ENCODE assay signal across 7 cellular contexts in genomic region chr6:15901141-15902115, GRCh38.
A peak's percentile ranks its signal among the peaks of the same experiment; 100 is the strongest.
DNase-seq lines count a peak whose midpoint lies in the region; ATAC-seq, FAIRE-seq and TF ChIP-seq lines count a peak whose summit lies in the region.

No MANE protein-coding gene starts in this region.

- peak; percentile 99 for DNase-seq in GM12878 (ENCODE audit: low read depth, low spot score)
- DNase-seq in HCEC 1CT, result no peak
- DNase-seq in NCI-H526 treated with DMSO at 0.1 percent for 48 hours (lab: John Stamatoyannopoulos, UW), result no peak
- DNase-seq in left ventricle myocardium inferior, result no peak

- H4K20me1 ChIP-seq in Loucy (ENCODE audit: insufficient read depth, low read length, poor library complexity, severe bottlenecking), result no peaks in the 10 kb centered on the region
- H4K20me1 ChIP-seq in GM12878 (ENCODE audit: control insufficient read depth, insufficient read depth), result no peaks in the 10 kb centered on the region

- CTCF ChIA-PET in GM12878 (lab: Yijun Ruan, JAX), result interaction anchor here (0.7 to 3.7 kb wide), 34 partner anchors 8 to 304 kb away, joined by 3 to 56 read pairs (median 6); partner anchors contain the start of gene MYLIP

- FAIRE-seq in GM12878 (lab: Jason Lieb, UNC), result peak; percentile 96

- 2% methylated on average over 13 of the region's 13 CpGs for WGBS in GM12878 (ENCODE audit: insufficient coverage, insufficient replicate concordance, low lambda C conversion rate, missing lambda C conversion rate)

- H3K27me3 ChIP-seq in Loucy (ENCODE audit: insufficient read depth, low read length, poor library complexity, severe bottlenecking), result no peaks in the 10 kb centered on the region
- H3K27me3 ChIP-seq in GM12878 (replicated peaks in 1 of 2; ENCODE audit: control insufficient read depth in 2 of 2, insufficient read depth in 2 of 2, low read length in 1 of 2), result no peaks in the 10 kb centered on the region
- no peaks in the 10 kb centered on the region for H3K27me3 ChIP-seq in left ventricle myocardium inferior (ENCODE audit: low read depth)

- H3K9me2 ChIP-seq in Loucy (replicated peaks; ENCODE audit: low read depth, low read length), result no peaks in the 10 kb centered on the region

- SMC1A ChIA-PET in GM12878 (lab: Charles Lee; ENCODE audit: uncharacterized antibody, unreplicated experiment), result interaction anchor here (0.7 to 12.8 kb wide), 80 partner anchors 8 to 469 kb away, joined by 3 to 198 read pairs (median 5); partner anchors contain the start of gene MYLIP

- intact Hi-C loops in GM12878 (cut with micrococcal nuclease; ENCODE audit: unreplicated experiment), result loop anchor here (1.0 to 5.0 kb wide), 8 partner anchors 21 to 282 kb away; partner anchors contain the start of gene MYLIP
- intact Hi-C loops in left ventricle myocardium inferior (cut with micrococcal nuclease), result no loop called here

- peak; percentile 35; the same call in 1 of the 2 replicates for TF ChIP-seq RAD21 in GM12878 (IDR thresholded peaks at IDR 0.05; ENCODE audit: insufficient read depth, low read depth, low read length)

- peaks cover 5% of the 10 kb centered on the region; the same call in 1 of the 2 replicates for H3F3A ChIP-seq in Loucy (ENCODE audit: low read depth)

- peak overlapping the region; percentile 43 for H3K4me3 ChIP-seq in Loucy (ENCODE audit: low read length, poor library complexity, severe bottlenecking)
- H3K4me3 ChIP-seq in GM12878, result no peak overlapping the region; the same call in 1 of the 2 replicates
- no peak overlapping the region for H3K4me3 ChIP-seq in left ventricle myocardium inferior

- no peaks in the 10 kb centered on the region for H3K9me3 ChIP-seq in Loucy (ENCODE audit: insufficient read depth, low read depth, low read length)
- H3K9me3 ChIP-seq in GM12878 (replicated peaks; ENCODE audit: control insufficient read depth, insufficient read depth, low read length), result peaks cover 8% of the 10 kb centered on the region; the same call in 2 of the 3 replicates
- H3K9me3 ChIP-seq in left ventricle myocardium inferior (replicated peaks), result peaks cover 6% of the 10 kb centered on the region

- no peaks in the 10 kb centered on the region for H3K36me3 ChIP-seq in Loucy (ENCODE audit: insufficient read depth, low read length)
- no peaks in the 10 kb centered on the region for H3K36me3 ChIP-seq in GM12878 (ENCODE audit: control insufficient read depth in 2 of 2, insufficient read depth in 2 of 2, low read length in 1 of 2)
- no peaks in the 10 kb centered on the region for H3K36me3 ChIP-seq in left ventricle myocardium inferior

- peak overlapping the region; percentile 56 for H3K9ac ChIP-seq in Loucy (ENCODE audit: low read depth, low read length, poor library complexity, severe bottlenecking)
- H3K9ac ChIP-seq in GM12878 (ENCODE audit: control insufficient read depth, insufficient read depth, low read length), result peak overlapping the region; percentile 31

- H3K79me2 ChIP-seq in Loucy (ENCODE audit: insufficient read depth, low read length), result no peaks in the 10 kb centered on the region
- H3K79me2 ChIP-seq in GM12878 (ENCODE audit: control insufficient read depth, insufficient read depth, low read length), result no peaks in the 10 kb centered on the region

- H3K4me2 ChIP-seq in Loucy (ENCODE audit: low read depth, low read length, poor library complexity, severe bottlenecking) (peak overlapping the region; percentile 67), GM12878 (ENCODE audit: control insufficient read depth, insufficient read depth) (peak overlapping the region; percentile 90)

- RAD21 ChIA-PET in GM12878 (lab: Charles Lee; ENCODE audit: unreplicated experiment), result interaction anchor here (0.7 to 11.6 kb wide), 72 partner anchors 8 to 304 kb away, joined by 3 to 220 read pairs (median 6); partner anchors contain the start of gene MYLIP

- in situ Hi-C loops in GM12878 (cut with MboI), result no loop called here

- POLR2A ChIA-PET in GM12878 (lab: Charles Lee), result interaction anchor here (0.5 to 5.5 kb wide), 27 partner anchors 11 to 282 kb away, joined by 3 to 53 read pairs (median 5); partner anchors contain the start of gene MYLIP

- ATAC-seq in GM18867 (IDR thresholded peaks at IDR 0.05; ENCODE audit: unreplicated experiment) (peak; percentile 90), GM21723 (IDR thresholded peaks at IDR 0.05; ENCODE audit: unreplicated experiment) (peak; percentile 89), GM12878 (peak; percentile 90)

- H2AFZ ChIP-seq in Loucy (ENCODE audit: low read length) (peak overlapping the region; percentile 83), GM12878 (ENCODE audit: control insufficient read depth, low read depth, low read length) (peak overlapping the region; percentile 89)

- peak; percentile 97 to 99 for TF ChIP-seq EP300 in GM12878 (IDR thresholded peaks at IDR 0.05; ENCODE audit: borderline replicate concordance in 1 of 2, control insufficient read depth in 1 of 2, low read depth in 2 of 2, low read length in 2 of 2)

- BruUV-seq in GM12878 (replicated peaks; lab: Mats Ljungman, UMichigan), result no TSS peak

- no peak; the same call in none of the 2 replicates for TF ChIP-seq CTCF in Loucy (conservative IDR thresholded peaks at IDR 0.05; ENCODE audit: low read length)
- peak in 1 of 3 experiments; percentile 17; a peak in 1 of 6 replicates for TF ChIP-seq CTCF in GM12878 (IDR thresholded peaks at IDR 0.05 in 2 of 3, conservative IDR thresholded peaks at IDR 0.05 in 1 of 3; ENCODE audit: control insufficient read depth in 2 of 3, extremely low read depth in 1 of 3, insufficient read depth in 1 of 3, low read depth in 3 of 3, low read length in 3 of 3)
- no peak for TF ChIP-seq CTCF in left ventricle myocardium inferior (IDR thresholded peaks at IDR 0.05; ENCODE audit: borderline replicate concordance)

- H3K4me1 ChIP-seq in Loucy (ENCODE audit: insufficient read depth, low read length, poor library complexity, severe bottlenecking), result peaks cover 58% of the 10 kb centered on the region
- peaks cover 60% of the 10 kb centered on the region for H3K4me1 ChIP-seq in GM12878 (ENCODE audit: control insufficient read depth, insufficient read depth, low read length)
- H3K4me1 ChIP-seq in left ventricle myocardium inferior, result peaks cover 14% of the 10 kb centered on the region

- H3K27ac ChIP-seq in GM12878 (ENCODE audit: control insufficient read depth, insufficient read depth) (peak overlapping the region; percentile 96), left ventricle myocardium inferior (replicated peaks) (no peak overlapping the region)

- no peak for TF ChIP-seq POLR2A in GM12878 (IDR thresholded peaks at IDR 0.05; ENCODE audit: low read depth, low read length)

TF ChIP-seq in GM12878, 131 proteins besides CTCF, POLR2A, EP300 and RAD21 (continues in another document):
- peak in 1 of 2 experiments; percentile 59; a peak in 1 of 4 replicates for TF ChIP-seq SRF (IDR thresholded peaks at IDR 0.05; ENCODE audit: low read depth in 2 of 2, low read length in 2 of 2)
- TF ChIP-seq, protein P1, sequence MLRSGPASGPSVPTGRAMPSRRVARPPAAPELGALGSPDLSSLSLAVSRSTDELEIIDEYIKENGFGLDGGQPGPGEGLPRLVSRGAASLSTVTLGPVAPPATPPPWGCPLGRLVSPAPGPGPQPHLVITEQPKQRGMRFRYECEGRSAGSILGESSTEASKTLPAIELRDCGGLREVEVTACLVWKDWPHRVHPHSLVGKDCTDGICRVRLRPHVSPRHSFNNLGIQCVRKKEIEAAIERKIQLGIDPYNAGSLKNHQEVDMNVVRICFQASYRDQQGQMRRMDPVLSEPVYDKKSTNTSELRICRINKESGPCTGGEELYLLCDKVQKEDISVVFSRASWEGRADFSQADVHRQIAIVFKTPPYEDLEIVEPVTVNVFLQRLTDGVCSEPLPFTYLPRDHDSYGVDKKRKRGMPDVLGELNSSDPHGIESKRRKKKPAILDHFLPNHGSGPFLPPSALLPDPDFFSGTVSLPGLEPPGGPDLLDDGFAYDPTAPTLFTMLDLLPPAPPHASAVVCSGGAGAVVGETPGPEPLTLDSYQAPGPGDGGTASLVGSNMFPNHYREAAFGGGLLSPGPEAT (IDR thresholded peaks at IDR 0.05; ENCODE audit: low read depth), result peak; percentile 96
- peak; percentile 97 for TF ChIP-seq DPF2 (IDR thresholded peaks at IDR 0.05)
- TF ChIP-seq, protein P2, sequence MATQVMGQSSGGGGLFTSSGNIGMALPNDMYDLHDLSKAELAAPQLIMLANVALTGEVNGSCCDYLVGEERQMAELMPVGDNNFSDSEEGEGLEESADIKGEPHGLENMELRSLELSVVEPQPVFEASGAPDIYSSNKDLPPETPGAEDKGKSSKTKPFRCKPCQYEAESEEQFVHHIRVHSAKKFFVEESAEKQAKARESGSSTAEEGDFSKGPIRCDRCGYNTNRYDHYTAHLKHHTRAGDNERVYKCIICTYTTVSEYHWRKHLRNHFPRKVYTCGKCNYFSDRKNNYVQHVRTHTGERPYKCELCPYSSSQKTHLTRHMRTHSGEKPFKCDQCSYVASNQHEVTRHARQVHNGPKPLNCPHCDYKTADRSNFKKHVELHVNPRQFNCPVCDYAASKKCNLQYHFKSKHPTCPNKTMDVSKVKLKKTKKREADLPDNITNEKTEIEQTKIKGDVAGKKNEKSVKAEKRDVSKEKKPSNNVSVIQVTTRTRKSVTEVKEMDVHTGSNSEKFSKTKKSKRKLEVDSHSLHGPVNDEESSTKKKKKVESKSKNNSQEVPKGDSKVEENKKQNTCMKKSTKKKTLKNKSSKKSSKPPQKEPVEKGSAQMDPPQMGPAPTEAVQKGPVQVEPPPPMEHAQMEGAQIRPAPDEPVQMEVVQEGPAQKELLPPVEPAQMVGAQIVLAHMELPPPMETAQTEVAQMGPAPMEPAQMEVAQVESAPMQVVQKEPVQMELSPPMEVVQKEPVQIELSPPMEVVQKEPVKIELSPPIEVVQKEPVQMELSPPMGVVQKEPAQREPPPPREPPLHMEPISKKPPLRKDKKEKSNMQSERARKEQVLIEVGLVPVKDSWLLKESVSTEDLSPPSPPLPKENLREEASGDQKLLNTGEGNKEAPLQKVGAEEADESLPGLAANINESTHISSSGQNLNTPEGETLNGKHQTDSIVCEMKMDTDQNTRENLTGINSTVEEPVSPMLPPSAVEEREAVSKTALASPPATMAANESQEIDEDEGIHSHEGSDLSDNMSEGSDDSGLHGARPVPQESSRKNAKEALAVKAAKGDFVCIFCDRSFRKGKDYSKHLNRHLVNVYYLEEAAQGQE (IDR thresholded peaks at IDR 0.05; ENCODE audit: low read depth, low read length), result no peak
- TF ChIP-seq MEF2B (IDR thresholded peaks at IDR 0.05; ENCODE audit: partially characterized antibody, poor library complexity, severe bottlenecking), result peak; percentile 100
- no peak for TF ChIP-seq SUZ12 (IDR thresholded peaks at IDR 0.05; ENCODE audit: unreplicated experiment)
- TF ChIP-seq IKZF1 (conservative IDR thresholded peaks at IDR 0.05), result peak; percentile 96
